ENCODE assay signal across 26 cellular contexts in genomic region chr22:48305726-48306235, GRCh38.
"Had no signal": no experiment of that assay in that cellular context is flagged by ENCODE, and none has a peak within 500 bp of the region (broad histone marks: within the 10 kb centered on the region; RNA-seq: fewer than 3 reads in every experiment).

No MANE protein-coding gene starts in this region.

- H3K4me1 ChIP-seq: foreskin keratinocyte, gastroesophageal sphincter, heart left ventricle, neural progenitor cell, prostate gland, sigmoid colon, testis, tibial artery had no signal

- H3K4me3 Mint-ChIP-seq: memory B cell; mesothelial cell of epicardium; naive B cell; nephron; neural progenitor cell; stimulated activated memory B cell treated with anti-CD40 and anti-IgM and Interleukin-4, amounts not matched to agents 10 μg/mL and 1 μg/mL and 100 μg/mL, for 72 hours; type B pancreatic cell had no signal

- ATAC-seq: foreskin keratinocyte; gastroesophageal sphincter; heart left ventricle; mucosa of descending colon; stimulated activated memory B cell treated with anti-CD40 and anti-IgM and Interleukin-4, amounts not matched to agents 10 μg/mL and 1 μg/mL and 100 μg/mL, for 72 hours; stimulated activated naive CD8-positive, alpha-beta T cell treated with anti-CD3 and anti-CD28 coated beads, Interleukin-15, Interleukin-2, amounts not matched to agents 100 U/mL and 50 U/mL, for 24 hours had no signal

- H3K36me3 ChIP-seq: esophagus muscularis mucosa, gastroesophageal sphincter, heart left ventricle, neural progenitor cell, prostate gland, sigmoid colon, tibial artery had no signal

- H3K27ac ChIP-seq: coronary artery, esophagus muscularis mucosa, foreskin keratinocyte, gastroesophageal sphincter, heart left ventricle, neural progenitor cell, prostate gland, sigmoid colon, testis, tibial artery had no signal

- H3K36me3 Mint-ChIP-seq: memory B cell; mesothelial cell of epicardium; neural progenitor cell; stimulated activated memory B cell treated with anti-CD40 and anti-IgM and Interleukin-4, amounts not matched to agents 10 μg/mL and 1 μg/mL and 100 μg/mL, for 72 hours; type B pancreatic cell had no signal

- H3K27ac Mint-ChIP-seq: memory B cell; mesothelial cell of epicardium; naive B cell; nephron; neural progenitor cell; stimulated activated memory B cell treated with anti-CD40 and anti-IgM and Interleukin-4, amounts not matched to agents 10 μg/mL and 1 μg/mL and 100 μg/mL, for 72 hours; type B pancreatic cell had no signal

- H3K4me3 ChIP-seq: coronary artery, esophagus muscularis mucosa, gastroesophageal sphincter, heart left ventricle, lung, mucosa of descending colon, neural progenitor cell, prostate gland, sigmoid colon, testis, tibial artery had no signal

- DNase-seq: dermis blood vessel endothelial cell; effector memory CD4-positive, alpha-beta T cell; foreskin keratinocyte; heart left ventricle; hippocampal formation; mucosa of descending colon; naive B cell; nucleus accumbens; sigmoid colon; stimulated activated CD4-positive, alpha-beta T cell treated with anti-CD3 and anti-CD28 coated beads, Interleukin-2, amount 100 ng/mL, for 24 hours; stimulated activated CD4-positive, alpha-beta T cell treated with anti-CD3 and anti-CD28 coated beads, Interleukin-4, amount 100 ng/mL, for 24 hours; stimulated activated naive CD8-positive, alpha-beta T cell treated with anti-CD3 and anti-CD28 coated beads, Interleukin-15, Interleukin-2, amounts not matched to agents 100 U/mL and 50 U/mL, for 24 hours; substantia nigra; testis; tibial artery had no signal

- H3K9me3 ChIP-seq: mucosa of descending colon, prostate gland, sigmoid colon, testis, tibial artery had no signal

- H3K27me3 ChIP-seq: foreskin keratinocyte, neural progenitor cell, sigmoid colon, testis had no signal

- H3K4me1 Mint-ChIP-seq: memory B cell; naive B cell; stimulated activated memory B cell treated with anti-CD40 and anti-IgM and Interleukin-4, amounts not matched to agents 10 μg/mL and 1 μg/mL and 100 μg/mL, for 72 hours had no signal

- H3K9me3 Mint-ChIP-seq: memory B cell, mesothelial cell of epicardium, neural progenitor cell, type B pancreatic cell had no signal
